ENCODE assay signal across 8 cellular contexts in the genomic region with DNA sequence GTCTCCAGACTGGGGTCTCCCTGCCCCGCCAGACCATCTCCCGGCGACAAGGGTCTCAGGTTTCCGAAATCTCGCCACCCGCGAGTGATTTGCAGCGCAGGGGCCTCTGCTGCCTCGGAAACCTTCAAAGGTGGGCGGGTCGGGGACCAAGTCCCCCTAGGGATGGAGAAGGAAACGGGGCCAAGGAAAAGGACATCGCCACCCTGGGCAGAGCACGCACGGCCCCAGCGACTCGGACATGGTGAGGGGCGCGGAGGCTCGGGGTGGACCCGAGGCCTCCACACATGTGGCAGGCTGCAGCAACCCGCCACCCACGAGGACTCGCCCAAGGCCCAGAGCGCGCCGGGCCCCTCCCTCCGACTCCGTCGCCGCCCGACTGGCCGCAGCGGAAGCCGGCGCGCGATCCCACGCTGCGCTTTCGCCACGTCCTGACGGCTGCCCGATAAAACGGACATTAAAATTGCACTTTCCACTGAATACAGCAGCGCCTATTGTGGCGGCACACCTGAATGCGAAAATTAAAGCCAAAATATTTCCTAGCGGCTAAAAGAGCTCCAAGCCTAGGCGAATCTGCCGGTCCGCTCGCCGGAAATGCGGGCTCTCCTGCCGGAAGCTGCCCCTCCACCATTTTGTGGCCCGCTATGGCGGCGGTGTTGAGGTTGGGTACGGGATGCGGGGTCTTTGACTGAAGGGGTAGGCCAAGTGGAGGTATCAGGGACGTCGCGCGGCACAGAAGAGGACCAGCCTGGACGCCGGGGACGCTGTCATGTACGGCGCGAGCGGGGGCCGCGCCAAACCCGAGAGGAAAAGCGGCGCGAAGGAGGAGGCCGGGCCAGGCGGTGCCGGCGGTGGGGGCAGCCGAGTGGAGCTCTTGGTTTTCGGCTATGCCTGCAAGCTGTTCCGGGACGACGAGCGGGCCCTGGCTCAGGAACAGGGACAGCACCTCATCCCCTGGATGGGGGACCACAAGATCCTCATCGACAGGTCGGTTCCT. TPM values are rescaled to one million over a fixed set of nuclear protein-coding genes. Genes with fewer than 3 reads are reported as not detected.
A peak's percentile ranks its signal among the peaks of the same experiment; 100 is the strongest.
DNase-seq lines count a peak whose midpoint lies in the region; ATAC-seq and TF ChIP-seq lines count a peak whose summit lies in the region.

A gene (plus strand): TSS at position 627 of the 994 bp plus-strand sequence. CDS start 140 bp downstream, at position 767.

- no peaks in the 10 kb centered on the region for H3K9me3 ChIP-seq in CD4-positive, alpha-beta T cell (ENCODE audit: control insufficient read depth, low read length)
- H3K9me3 ChIP-seq in endocrine pancreas (ENCODE audit: control insufficient read depth, low read length) (no peaks in the 10 kb centered on the region), mesodermal cell (ENCODE audit: control insufficient read depth, low read length) (no peaks in the 10 kb centered on the region)

- H3K36me3 Mint-ChIP-seq in CD4-positive, alpha-beta T cell (ENCODE audit: low read depth) = peaks cover 43% of the 10 kb centered on the region

- POLR2A ChIA-PET in CD4-positive, alpha-beta T cell (lab: Charles Lee) = interaction anchor here (0.9 to 1.3 kb wide), 4 partner anchors 106 to 239 kb away, joined by 3 to 9 read pairs (median 4); a partner anchor contains a TSS

- H3K9me3 Mint-ChIP-seq in CD4-positive, alpha-beta T cell = no peaks in the 10 kb centered on the region

- H3K27me3 ChIP-seq in CD4-positive, alpha-beta T cell (ENCODE audit: control insufficient read depth, insufficient read depth, low read length) = no peaks in the 10 kb centered on the region
- H3K27me3 ChIP-seq in endocrine pancreas (ENCODE audit: control insufficient read depth, insufficient read depth, low read length) = no peaks in the 10 kb centered on the region

- peak within 1 kb of the TSS; percentile 98 for H3K9ac ChIP-seq in endocrine pancreas (ENCODE audit: control insufficient read depth, insufficient read depth, low read length)

- CTCF ChIA-PET in CD4-positive, alpha-beta T cell (lab: Charles Lee) = no interaction called here

- peak within 1 kb of the TSS; percentile 99 for H3K4me3 Mint-ChIP-seq in CD4-positive, alpha-beta T cell

- WGBS in mesodermal cell (ENCODE audit: insufficient coverage in 2 of 2), 2 experiments = 1% methylated on average over 62 to 89 of the region's 90 CpGs

- intact Hi-C loops in CD4-positive, alpha-beta T cell (cut with DNase I, micrococcal nuclease) = loop anchor here (2.0 to 10.0 kb wide), 6 partner anchors 78 to 886 kb away; a partner anchor contains a TSS

- TF ChIP-seq CTCF in CD4-positive, alpha-beta T cell (IDR thresholded peaks at IDR 0.05) = no peak

- H3K27ac ChIP-seq in CD4-positive, alpha-beta T cell (ENCODE audit: low read depth, low read length) = peak within 1 kb of the TSS; percentile 86
- peak within 1 kb of the TSS; percentile 79 for H3K27ac ChIP-seq in mesodermal cell (ENCODE audit: low read depth, low read length, severe bottlenecking)

- peak; percentile 81 for ATAC-seq in CD4-positive, alpha-beta T cell (ENCODE audit: poor library complexity)
- ATAC-seq in GM19351 (IDR thresholded peaks at IDR 0.05; ENCODE audit: unreplicated experiment) (peak; percentile 94), HG03520 (IDR thresholded peaks at IDR 0.05; ENCODE audit: unreplicated experiment) (peak; percentile 87)

- H3K4me1 ChIP-seq in endocrine pancreas (ENCODE audit: control insufficient read depth, insufficient read depth, low read length) (peaks cover 6% of the 10 kb centered on the region), mesodermal cell (ENCODE audit: control insufficient read depth, insufficient read depth, low read length, poor library complexity, severe bottlenecking) (no peaks in the 10 kb centered on the region)

- peak; percentile 52 to 77 (median 69) for DNase-seq in CD4-positive, alpha-beta T cell
- DNase-seq in NOMO-1 (lab: John Stamatoyannopoulos, UW; ENCODE audit: unreplicated experiment in 2 of 2) = peak; percentile 78 to 86
- peak; percentile 43 to 59 (median 59) for DNase-seq in activated CD8-positive, alpha-beta memory T cell treated with anti-CD3 and anti-CD28 coated beads for 48 hours (ENCODE audit: low read depth in 2 of 3, low spot score in 2 of 3)
- DNase-seq in stimulated activated CD8-positive, alpha-beta memory T cell treated with anti-CD3 and anti-CD28 coated beads, Interleukin-15, amount 100 ng/mL, for 24 hours (ENCODE audit: low read depth) = peak; percentile 62

- peak within 1 kb of the TSS; percentile 92 for H3K27ac Mint-ChIP-seq in CD4-positive, alpha-beta T cell

- peaks cover 34% of the 10 kb centered on the region for H3K4me1 Mint-ChIP-seq in CD4-positive, alpha-beta T cell (ENCODE audit: low read depth)

- H3K36me3 ChIP-seq in endocrine pancreas (ENCODE audit: control insufficient read depth, insufficient read depth, low read length) = peaks cover 10% of the 10 kb centered on the region
- peaks cover 25% of the 10 kb centered on the region for H3K36me3 ChIP-seq in mesodermal cell (ENCODE audit: control insufficient read depth, insufficient read depth, low read length)

- no peaks in the 10 kb centered on the region for H3K27me3 Mint-ChIP-seq in CD4-positive, alpha-beta T cell

- peak within 1 kb of the TSS; percentile 54 for H3K4me3 ChIP-seq in endocrine pancreas (ENCODE audit: control insufficient read depth, insufficient read depth, low read length)
- H3K4me3 ChIP-seq in mesodermal cell (ENCODE audit: extremely low read depth, insufficient read depth, low read length, poor library complexity, severe bottlenecking) = peak within 1 kb of the TSS; percentile 95

RNA-seq across cellular contexts. Expression of the gene that starts here (rescaled TPM):
- total RNA-seq in CD4-positive, alpha-beta T cell = 10 to 100 TPM; 88.7 to 98.4 TPM
- polyA plus RNA-seq in mesodermal cell (2013, experiment 1 of 2) = 43.4 TPM
- polyA plus RNA-seq in mesodermal cell (2013, experiment 2 of 2) = 38.1 TPM

Comparison
In these comparisons a context has a peak if more than half of its experiments do, and no peak if none do; other contexts are left out.
1. Peak in every context shown above with its lines: DNase-seq, ATAC-seq, H3K4me3 ChIP-seq and H3K27ac ChIP-seq.